18 cellular contexts compared by ENCODE assay signal in genomic region chr19:49894879-49895565, GRCh38. TPM values are rescaled to one million over a fixed set of nuclear protein-coding genes. Genes with fewer than 3 reads are reported as not detected.
DNase-seq lines count a peak whose midpoint lies in the region; ATAC-seq, FAIRE-seq and TF ChIP-seq lines count a peak whose summit lies in the region.
"Had no signal": no experiment of that assay in that cellular context is flagged by ENCODE, and none has a peak within 500 bp of the region (broad histone marks: within the 10 kb centered on the region; RNA-seq: fewer than 3 reads in every experiment).

No MANE protein-coding gene starts in this region.

- ATAC-seq in T-cell (replicated peaks in 1 of 4): no peak
- peak; percentile 16 for ATAC-seq in effector memory CD8-positive, alpha-beta T cell (replicated peaks)
- ATAC-seq: heart left ventricle, left ventricle myocardium superior had no signal

- CTCF ChIA-PET in T-cell (lab: Charles Lee): interaction anchor here in 1 of 2 donors (0.7 kb wide), 1 partner anchor 44 kb away, joined by 12 read pairs; no protein-coding TSS in a partner anchor

- POLR2A ChIA-PET in T-cell (lab: Charles Lee): interaction anchor here (0.6 kb wide), 2 partner anchors 37 to 43 kb away, joined by 3 read pairs; no protein-coding TSS in a partner anchor

- peaks cover 28 to 46% (median 30%) of the 10 kb centered on the region in 3 donors for H3K4me1 Mint-ChIP-seq in T-cell
- H3K4me1 Mint-ChIP-seq in effector memory CD8-positive, alpha-beta T cell (ENCODE audit: low read depth in 2 of 2): peaks cover 24 to 56% of the 10 kb centered on the region in 2 donors
- H3K4me1 Mint-ChIP-seq: endodermal cell had no signal

- intact Hi-C loops in posterior cingulate gyrus (cut with DNase I): no loop called here

- H3K36me3 Mint-ChIP-seq in T-cell: no peaks in the 10 kb centered on the region
- no peaks in the 10 kb centered on the region for H3K36me3 Mint-ChIP-seq in effector memory CD8-positive, alpha-beta T cell (ENCODE audit: insufficient read depth)

- peak; percentile 43 for FAIRE-seq in GM12891 (lab: Jason Lieb, UNC)
- FAIRE-seq in urothelium cell line (lab: Jason Lieb, UNC): no peak

- TF ChIP-seq POLR2A in GM12891 (IDR thresholded peaks at IDR 0.05; ENCODE audit: low read depth, low read length): no peak

- no peaks in the 10 kb centered on the region for H3K9me3 Mint-ChIP-seq in T-cell
- no peaks in the 10 kb centered on the region for H3K9me3 Mint-ChIP-seq in effector memory CD8-positive, alpha-beta T cell
- H3K9me3 Mint-ChIP-seq: endodermal cell had no signal

- peak; percentile 73 for DNase-seq in CD1c-positive myeloid dendritic cell (ENCODE audit: extremely low spot score)
- peak; percentile 44 for DNase-seq in GM12891 (ENCODE audit: insufficient read length, low spot score)
- DNase-seq in T-cell: peak in 4 of 34 experiments; percentile 20 to 29 (median 25)
- DNase-seq in effector memory CD8-positive, alpha-beta T cell: peak in 2 of 3 experiments; percentile 53 to 55
- DNase-seq in NCI-H1694 treated with DMSO at 0.1 percent for 48 hours (lab: John Stamatoyannopoulos, UW): no peak
- no peak for DNase-seq in posterior cingulate gyrus
- DNase-seq in urothelium cell line (ENCODE audit: low spot score): no peak
- no peak for DNase-seq in NCI-H345 (lab: John Stamatoyannopoulos, UW)
- DNase-seq: amygdala, Caco-2, endodermal cell, left ventricle myocardium superior, NCI-H2081 treated with DMSO at 0.1 percent for 48 hours, occipital lobe, OCI-M1, T1000, transverse colon had no signal

- H3K4me3 Mint-ChIP-seq in T-cell: peak overlapping the region in 2 of 3 donors; percentile 17 to 72
- H3K4me3 Mint-ChIP-seq in effector memory CD8-positive, alpha-beta T cell: peak overlapping the region in 1 of 2 donors; percentile 86
- H3K4me3 Mint-ChIP-seq: endodermal cell had no signal

- H3K27ac Mint-ChIP-seq in T-cell: peak overlapping the region; percentile 81 to 93
- peak overlapping the region; percentile 98 to 99 for H3K27ac Mint-ChIP-seq in effector memory CD8-positive, alpha-beta T cell
- H3K27ac Mint-ChIP-seq: endodermal cell had no signal

- H3K27me3 Mint-ChIP-seq in T-cell: no peaks in the 10 kb centered on the region
- H3K27me3 Mint-ChIP-seq in effector memory CD8-positive, alpha-beta T cell: no peaks in the 10 kb centered on the region

TF ChIP-seq in GM12891, 5 proteins besides CTCF, POLR2A, EP300 and RAD21:
- TF ChIP-seq PAX5 (IDR thresholded peaks at IDR 0.05; ENCODE audit: insufficient read depth, low read length, severe bottlenecking) (no peak), SPI1 (IDR thresholded peaks at IDR 0.05; ENCODE audit: low read depth, low read length) (peak; percentile 68), POU2F2 (IDR thresholded peaks at IDR 0.05; ENCODE audit: low read depth, low read length) (no peak), TAF1 (IDR thresholded peaks at IDR 0.05; ENCODE audit: low read depth, low read length) (peak; percentile 21; the same call in 1 of the 2 replicates)
TF ChIP-seq in GM12891: peak in this region for 2.

RNA-seq across cellular contexts. Expression of gene IL4I1, which starts 1.7 kb away (rescaled TPM):
- polyA plus RNA-seq in GM12891 (2012; ENCODE audit: low read depth, missing spikeins): 30.1 TPM
- total RNA-seq in T-cell: 10 to 100 TPM in 1 of 5 donors, 1 to 10 TPM in 4; 2.0 to 12.4 (median 4.0) TPM
- total RNA-seq: left ventricle myocardium superior, occipital lobe had no signal

RNA-seq across cellular contexts. Expression of gene TBC1D17, which starts 17.5 kb away (rescaled TPM):
- 29.6 TPM for polyA plus RNA-seq in GM12891 (2012; ENCODE audit: low read depth, missing spikeins)
- 100 to 1,000 TPM in 1 of 5 donors, 10 to 100 TPM in 4; 46.5 to 102 (median 88.6) TPM for total RNA-seq in T-cell

RNA-seq across cellular contexts. Expression of gene AKT1S1, which starts 17.9 kb away (rescaled TPM):
- polyA plus RNA-seq in GM12891 (2012; ENCODE audit: low read depth, missing spikeins): 14.6 TPM
- total RNA-seq in T-cell: 10 to 100 TPM; 13.3 to 24.9 (median 21.4) TPM

RNA-seq across cellular contexts. Expression of gene PNKP, which starts 27.6 kb away (rescaled TPM):
- polyA plus RNA-seq in GM12891 (2012; ENCODE audit: low read depth, missing spikeins): 35.2 TPM
- 100 to 1,000 TPM; 129 to 209 (median 193) TPM for total RNA-seq in T-cell

RNA-seq across cellular contexts. Expression of gene ATF5, which starts 34.0 kb away (rescaled TPM):
- 41.3 TPM for polyA plus RNA-seq in GM12891 (2012; ENCODE audit: low read depth, missing spikeins)
- 10 to 100 TPM in 3 of 5 donors, 1 to 10 TPM in 2; 8.5 to 18.9 (median 11.2) TPM for total RNA-seq in T-cell

Comparison
In these comparisons a context has a peak if more than half of its experiments do, and no peak if none do; other contexts are left out.
1. DNase-seq: peak in CD1c-positive myeloid dendritic cell (single experiment), GM12891 (single experiment) and effector memory CD8-positive, alpha-beta T cell (2 of 3); none in NCI-H1694 treated with DMSO at 0.1 percent for 48 hours (single experiment), posterior cingulate gyrus (0 of 10), urothelium cell line (single experiment) and NCI-H345 (single experiment).